19 cellular contexts compared by ENCODE assay signal in genomic region chr18:79100944-79101343, GRCh38.
"Had no signal": no experiment of that assay in that cellular context is flagged by ENCODE, and none has a peak within 500 bp of the region (broad histone marks: within the 10 kb centered on the region; RNA-seq: fewer than 3 reads in every experiment).

No MANE protein-coding gene starts in this region.

- DNase-seq: KBM-7, MV-4-11, NCI-H1048, NCI-H1105, NCI-H1417, NCI-H1436 treated with DMSO at 0.1 percent for 48 hours, NCI-H1694, NCI-H187 treated with DMSO at 0.1 percent for 48 hours, NCI-H2029 treated with DMSO at 0.1 percent for 48 hours, NCI-H2171 treated with DMSO at 0.1 percent for 48 hours, NCI-H524, NCI-H526 treated with DMSO at 0.1 percent for 48 hours, NCI-H774, RPMI8226, SHP77, SK-N-SH had no signal

- H3K9me3 ChIP-seq: SK-N-SH had no signal

- H3K27ac ChIP-seq: HL-60 had no signal

- FAIRE-seq: HTR-8/SVneo, RCC 7860 had no signal
